Comparison of ENCODE assay signal across 11 cellular contexts in genomic region chr3:14602006-14602803, GRCh38. TPM values are rescaled to one million over a fixed set of nuclear protein-coding genes. Genes with fewer than 3 reads are reported as not detected.
DNase-seq lines count a peak whose midpoint lies in the region; TF ChIP-seq lines count a peak whose summit lies in the region.
"Had no signal": no experiment of that assay in that cellular context is flagged by ENCODE, and none has a peak within 500 bp of the region (broad histone marks: within the 10 kb centered on the region; RNA-seq: fewer than 3 reads in every experiment).

No MANE protein-coding gene starts in this region.

- POLR2A ChIA-PET in AG04450 (lab: Yijun Ruan, JAX), result no interaction called here

- CTCF ChIA-PET in AG04450 (lab: Charles Lee), result no interaction called here

- H3K9me3 ChIP-seq in AG04450 (ENCODE audit: control insufficient read depth, insufficient read depth, low read length) (no peaks in the 10 kb centered on the region), neuron (ENCODE audit: low read length) (no peaks in the 10 kb centered on the region)

- H3K4me3 Mint-ChIP-seq in HFFc6, result no peak overlapping the region
- H3K4me3 Mint-ChIP-seq in endothelial cell (ENCODE audit: unreplicated experiment), result peak overlapping the region; percentile 52

- no peak overlapping the region for H3K27ac ChIP-seq in AG04450 (ENCODE audit: low read depth, low read length)
- H3K27ac ChIP-seq: skin epidermis had no signal

- H3K27me3 ChIP-seq in AG04450 (ENCODE audit: control insufficient read depth, insufficient read depth, low read length), result peaks cover 37% of the 10 kb centered on the region
- H3K27me3 ChIP-seq in neuron (ENCODE audit: insufficient read depth, low read length), result peaks cover 56% of the 10 kb centered on the region

- H3K27ac Mint-ChIP-seq in HFFc6 (no peak overlapping the region), endothelial cell (ENCODE audit: unreplicated experiment) (no peak overlapping the region)

- H3K27me3 Mint-ChIP-seq in HFFc6 (ENCODE audit: insufficient read depth) (peaks cover 45% of the 10 kb centered on the region), endothelial cell (ENCODE audit: unreplicated experiment) (peaks cover 12% of the 10 kb centered on the region)

- H2AFZ ChIP-seq in neuron (ENCODE audit: low read depth, low read length), result peak overlapping the region; percentile 66

- no peaks in the 10 kb centered on the region for H3K9me3 Mint-ChIP-seq in HFFc6
- no peaks in the 10 kb centered on the region for H3K9me3 Mint-ChIP-seq in endothelial cell (ENCODE audit: unreplicated experiment)

- peaks cover 5% of the 10 kb centered on the region; the same call in 1 of the 2 replicates for H3K36me3 Mint-ChIP-seq in HFFc6 (ENCODE audit: low read depth)
- peaks cover 4% of the 10 kb centered on the region for H3K36me3 Mint-ChIP-seq in endothelial cell (ENCODE audit: low read depth, unreplicated experiment)

- H3K36me3 ChIP-seq in neuron (ENCODE audit: insufficient read depth, low read length), result no peaks in the 10 kb centered on the region

- DNase-seq in AG04450 (ENCODE audit: low read depth, low spot score), result no peak
- DNase-seq in HFFc6, result no peak
- peak; percentile 49 for DNase-seq in endothelial cell (ENCODE audit: low spot score)
- no peak for DNase-seq in NCI-H774 (lab: John Stamatoyannopoulos, UW)
- DNase-seq in CD1c-positive myeloid dendritic cell (ENCODE audit: extremely low spot score), result no peak
- DNase-seq in stimulated activated naive CD4-positive, alpha-beta T cell treated with Interleukin-2 at 50 U/mL for 16 hours (lab: John Stamatoyannopoulos, UW), result no peak
- DNase-seq in NOMO-1 treated with DMSO at 0.1 percent for 48 hours (lab: John Stamatoyannopoulos, UW; ENCODE audit: unreplicated experiment), result no peak
- DNase-seq: NCI-H1694, SIG-M5 had no signal

- H3K4me1 Mint-ChIP-seq in HFFc6 (ENCODE audit: low read depth) (peaks cover 10% of the 10 kb centered on the region; the same call in 1 of the 2 replicates), endothelial cell (ENCODE audit: unreplicated experiment) (peaks cover 33% of the 10 kb centered on the region)

- TF ChIP-seq CTCF in AG04450 (IDR thresholded peaks at IDR 0.05; ENCODE audit: low read depth, low read length) (0 out of 2 replicates have a peak, but pooled peaks have one; percentile 4), HFFc6 (IDR thresholded peaks at IDR 0.05) (peak; percentile 42), endothelial cell (IDR thresholded peaks at IDR 0.05; ENCODE audit: unreplicated experiment) (peak; percentile 43)

- peaks cover 3% of the 10 kb centered on the region for H3K4me1 ChIP-seq in neuron (ENCODE audit: insufficient read depth, low read length)

- H3K4me3 ChIP-seq in AG04450 (ENCODE audit: low read depth, low read length) (peak overlapping the region; percentile 13; the same call in 1 of the 2 replicates), neuron (ENCODE audit: low read length) (peak overlapping the region; percentile 16)

RNA-seq across cellular contexts. Expression of gene CCDC174, which starts 49.4 kb away (rescaled TPM):
- polyA plus RNA-seq in AG04450 (2011; rRNA removed), result 10.0 and 13.9 TPM in 2 replicates
- 7.2 and 9.1 TPM in 2 replicates for polyA minus RNA-seq in AG04450 (2011; rRNA and poly(A)+ RNA removed)
- 10 to 100 TPM in 5 of 6 experiments, 1 to 10 TPM in 1; 8.7 to 13.4 (median 10.5) TPM for total RNA-seq in HFFc6 (2021; fragmentation: NEBNext Ultra II Directional; extraction: Animal tissue kit (Norgen Biotek cat#: 25700))
- total RNA-seq in endothelial cell (ENCODE audit: unreplicated experiment), result 22.9 TPM
